ENCODE assay signal across 8 cellular contexts in genomic region chr10:100529473-100530298, GRCh38. TPM values are rescaled to one million over a fixed set of nuclear protein-coding genes. Genes with fewer than 3 reads are reported as not detected.
DNase-seq lines count a peak whose midpoint lies in the region; TF ChIP-seq lines count a peak whose summit lies in the region.

Gene NDUFB8, minus strand, starts transcription at chr10:100529871. Its CDS starts 20 bp downstream, at chr10:100529851.

- peak within 1 kb of the TSS; percentile 93 for H3K4me3 Mint-ChIP-seq in endodermal cell

- peak within 1 kb of the TSS; percentile 88 for H3K9ac ChIP-seq in OCI-LY3 (ENCODE audit: low read length)
- peak within 1 kb of the TSS; percentile 68 for H3K9ac ChIP-seq in endodermal cell (ENCODE audit: extremely low read depth, low read length, poor library complexity, severe bottlenecking)

- H3K79me2 ChIP-seq in OCI-LY3 (ENCODE audit: low read length), result peaks cover 28% of the 10 kb centered on the region

- DNase-seq in AG04450 (ENCODE audit: low read depth, low spot score), result peak; percentile 39
- DNase-seq in HuH-7 (ENCODE audit: low spot score), result peak; percentile 87
- DNase-seq in activated CD8-positive, alpha-beta memory T cell treated with anti-CD3 and anti-CD28 coated beads, Interleukin-2, amount 50 U/mL, for 24 hours (ENCODE audit: extremely low read depth), result peak; percentile 66
- peak; percentile 97 for DNase-seq in endodermal cell
- peak; percentile 75 for DNase-seq in stimulated activated CD8-positive, alpha-beta memory T cell treated with anti-CD3 and anti-CD28 coated beads, Interleukin-15, amount 100 ng/mL, for 24 hours (ENCODE audit: low read depth)

- no peaks in the 10 kb centered on the region for H3K27me3 Mint-ChIP-seq in endodermal cell (ENCODE audit: insufficient read depth)

- H3K4me2 ChIP-seq in OCI-LY3 (ENCODE audit: low read length), result peak within 1 kb of the TSS; percentile 97

- H3K9me3 Mint-ChIP-seq in endodermal cell, result no peaks in the 10 kb centered on the region

- H3K36me3 Mint-ChIP-seq in endodermal cell (ENCODE audit: low read depth), result peaks cover 23% of the 10 kb centered on the region

- H3K9me3 ChIP-seq in AG04450 (ENCODE audit: control insufficient read depth, insufficient read depth, low read length), result no peaks in the 10 kb centered on the region; the same call in 1 of the 2 replicates
- no peaks in the 10 kb centered on the region for H3K9me3 ChIP-seq in OCI-LY3 (ENCODE audit: insufficient read depth, low read length)
- no peaks in the 10 kb centered on the region for H3K9me3 ChIP-seq in endodermal cell (ENCODE audit: control insufficient read depth, low read length)
- peaks cover 5% of the 10 kb centered on the region for H3K9me3 ChIP-seq in mesodermal cell (ENCODE audit: control insufficient read depth, low read length)

- TF ChIP-seq CTCF in AG04450 (IDR thresholded peaks at IDR 0.05; ENCODE audit: low read depth, low read length), result no peak
- no peak for TF ChIP-seq CTCF in OCI-LY3 (IDR thresholded peaks at IDR 0.05; ENCODE audit: low read depth, low read length)
- no peak for TF ChIP-seq CTCF in endodermal cell (conservative IDR thresholded peaks at IDR 0.05)

- peak within 1 kb of the TSS; percentile 91 for H2AFZ ChIP-seq in OCI-LY3 (ENCODE audit: low read depth, low read length)

- H3K27me3 ChIP-seq in AG04450 (ENCODE audit: control insufficient read depth, insufficient read depth, low read length) (no peaks in the 10 kb centered on the region), OCI-LY3 (ENCODE audit: low read depth, low read length) (no peaks in the 10 kb centered on the region), endodermal cell (ENCODE audit: control insufficient read depth, insufficient read depth, low read length, poor library complexity, severe bottlenecking) (no peaks in the 10 kb centered on the region)

- peaks cover 9% of the 10 kb centered on the region for H3K4me1 Mint-ChIP-seq in endodermal cell

- peaks cover 12% of the 10 kb centered on the region for H3K36me3 ChIP-seq in OCI-LY3 (replicated peaks; ENCODE audit: low read depth, low read length)
- peaks cover 28% of the 10 kb centered on the region for H3K36me3 ChIP-seq in endodermal cell (ENCODE audit: control insufficient read depth, insufficient read depth, low read length)
- peaks cover 36% of the 10 kb centered on the region for H3K36me3 ChIP-seq in mesodermal cell (ENCODE audit: control insufficient read depth, insufficient read depth, low read length)

- H3K27ac ChIP-seq in AG04450 (ENCODE audit: low read depth, low read length) (peak within 1 kb of the TSS; percentile 39), OCI-LY3 (ENCODE audit: low read length) (peak within 1 kb of the TSS; percentile 45), endodermal cell (ENCODE audit: low read depth, low read length) (no peak within 1 kb of the TSS), mesodermal cell (ENCODE audit: low read depth, low read length, severe bottlenecking) (no peak within 1 kb of the TSS)

- H3K4me1 ChIP-seq in OCI-LY3 (ENCODE audit: low read length) (peaks cover 14% of the 10 kb centered on the region), endodermal cell (ENCODE audit: control insufficient read depth, insufficient read depth, low read length) (no peaks in the 10 kb centered on the region), mesodermal cell (ENCODE audit: control insufficient read depth, insufficient read depth, low read length, poor library complexity, severe bottlenecking) (no peaks in the 10 kb centered on the region)

- TF ChIP-seq POLR2A in GM19193 (IDR thresholded peaks at IDR 0.05; ENCODE audit: extremely low read depth, insufficient read depth, insufficient read length), result peak; percentile 85

- POLR2A ChIA-PET in AG04450 (lab: Yijun Ruan, JAX), result no interaction called here

- WGBS in endodermal cell (ENCODE audit: insufficient coverage in 1 of 2, insufficient read length in 1 of 2), 2 experiments, result 2 to 7% methylated on average over 11 to 43 of the region's 43 CpGs
- WGBS in mesodermal cell (ENCODE audit: insufficient coverage in 2 of 2), 2 experiments, result 3% methylated on average over 26 to 33 of the region's 43 CpGs

- H4K20me1 ChIP-seq in OCI-LY3 (ENCODE audit: insufficient read depth, low read length), result no peaks in the 10 kb centered on the region

- H3K4me3 ChIP-seq in AG04450 (ENCODE audit: low read depth, low read length), result peak within 1 kb of the TSS; percentile 92
- peak within 1 kb of the TSS; percentile 96 for H3K4me3 ChIP-seq in OCI-LY3 (ENCODE audit: low read length)
- H3K4me3 ChIP-seq in endodermal cell (ENCODE audit: low read length), result peak within 1 kb of the TSS; percentile 95
- peak within 1 kb of the TSS; percentile 85 for H3K4me3 ChIP-seq in mesodermal cell (ENCODE audit: extremely low read depth, insufficient read depth, low read length, poor library complexity, severe bottlenecking)

- CTCF ChIA-PET in AG04450 (lab: Charles Lee), result interaction anchor here (1.0 to 3.3 kb wide), 2 partner anchors 11 kb away, joined by 4 to 30 read pairs; no protein-coding TSS in a partner anchor

- H3K27ac Mint-ChIP-seq in endodermal cell, result peak within 1 kb of the TSS; percentile 96

RNA-seq across cellular contexts. Expression of gene NDUFB8, which starts in this region (rescaled TPM):
- 204 and 211 TPM in 2 replicates for polyA plus RNA-seq in AG04450 (2011; rRNA removed)
- polyA minus RNA-seq in AG04450 (2011; rRNA and poly(A)+ RNA removed), result 94.8 and 112 TPM in 2 replicates
- 100 to 1,000 TPM; 162 to 192 TPM for total RNA-seq in endodermal cell
- 196 TPM for polyA plus RNA-seq in endodermal cell (2013, experiment 1 of 2)
- 185 TPM for polyA plus RNA-seq in endodermal cell (2013, experiment 2 of 2)
- polyA plus RNA-seq in mesodermal cell (2013, experiment 1 of 2), result 221 TPM
- polyA plus RNA-seq in mesodermal cell (2013, experiment 2 of 2), result 196 TPM

Comparison
In these comparisons a context has a peak if more than half of its experiments do, and no peak if none do; other contexts are left out.
1. DNase-seq: peak in every context shown above with its lines; median percentile 97 in endodermal cell; 87 in HuH-7; 75 in stimulated activated CD8-positive, alpha-beta memory T cell treated with anti-CD3 and anti-CD28 coated beads, Interleukin-15, amount 100 ng/mL, for 24 hours; 66 in activated CD8-positive, alpha-beta memory T cell treated with anti-CD3 and anti-CD28 coated beads, Interleukin-2, amount 50 U/mL, for 24 hours; 39 in AG04450.
2. H3K27ac ChIP-seq: peak in AG04450 (single experiment) and OCI-LY3 (single experiment); none in endodermal cell (single experiment) and mesodermal cell (single experiment).
3. Peak in every context shown above with its lines, with median percentiles within 50 percentile points of each other: H3K4me3 ChIP-seq.